Comparison of ENCODE assay signal across 9 cellular contexts in the genomic region with DNA sequence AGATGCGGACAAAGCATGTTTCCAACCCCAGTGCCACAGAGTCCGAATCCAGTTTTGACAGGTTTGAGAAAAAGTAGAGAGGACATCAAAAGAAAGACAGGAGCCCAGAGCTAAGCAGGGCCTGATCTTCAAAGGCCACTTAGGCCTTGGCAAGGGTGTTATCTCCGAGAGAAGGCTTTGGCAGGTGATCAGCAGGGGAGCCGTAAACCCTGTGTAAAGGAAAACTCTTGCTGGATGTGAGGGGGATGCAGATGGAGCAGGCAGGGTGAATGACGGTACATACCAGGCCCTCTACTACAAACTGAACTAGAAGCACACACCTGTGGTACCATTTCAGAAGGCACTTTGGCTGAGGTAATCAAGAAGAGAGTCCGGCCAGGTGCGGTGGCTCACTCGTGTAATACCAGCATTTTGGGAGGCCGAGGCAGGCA. TPM values are rescaled to one million over a fixed set of nuclear protein-coding genes. Genes with fewer than 3 reads are reported as not detected.
DNase-seq lines count a peak whose midpoint lies in the region; ATAC-seq and TF ChIP-seq lines count a peak whose summit lies in the region.
"Had no signal": no experiment of that assay in that cellular context is flagged by ENCODE, and none has a peak within 500 bp of the region (broad histone marks: within the 10 kb centered on the region; RNA-seq: fewer than 3 reads in every experiment).

No MANE protein-coding gene starts in this region.

- H3K4me1 ChIP-seq in hepatocyte (ENCODE audit: insufficient read depth) = peaks cover 19% of the 10 kb centered on the region

- H3K9me3 Mint-ChIP-seq in T-cell = no peaks in the 10 kb centered on the region
- H3K9me3 Mint-ChIP-seq in stimulated activated naive B cell treated with anti-CD40 and anti-IgM and Interleukin-4, amounts not matched to agents 10 μg/mL and 1 μg/mL and 100 μg/mL, for 72 hours = no peaks in the 10 kb centered on the region

- DNase-seq in NCI-H82 (lab: John Stamatoyannopoulos, UW) (peak; percentile 42), NCI-H82 treated with DMSO at 0.1 percent for 48 hours (lab: John Stamatoyannopoulos, UW; ENCODE audit: unreplicated experiment) (no peak), T-cell (no peak), hepatocyte (ENCODE audit: low spot score) (no peak), HuH-7 (ENCODE audit: low spot score) (no peak), SW 1271 (lab: John Stamatoyannopoulos, UW) (no peak)
- DNase-seq in stimulated activated naive B cell treated with anti-CD40 and anti-IgM and Interleukin-4, amounts not matched to agents 10 μg/mL and 1 μg/mL and 100 μg/mL, for 72 hours = no peak

- H3K36me3 Mint-ChIP-seq in T-cell = peaks cover 28% of the 10 kb centered on the region
- H3K36me3 Mint-ChIP-seq in stimulated activated naive B cell treated with anti-CD40 and anti-IgM and Interleukin-4, amounts not matched to agents 10 μg/mL and 1 μg/mL and 100 μg/mL, for 72 hours = peaks cover 40 to 41% of the 10 kb centered on the region in 2 donors

- CTCF ChIA-PET in T-cell (lab: Charles Lee) = no interaction called here

- H3K4me2 ChIP-seq in hepatocyte = peak overlapping the region; percentile 90

- peak overlapping the region; percentile 60 for H2AFZ ChIP-seq in hepatocyte

- peaks cover 31% of the 10 kb centered on the region for H4K20me1 ChIP-seq in hepatocyte (ENCODE audit: insufficient read depth, poor library complexity, severe bottlenecking)

- peaks cover 43% of the 10 kb centered on the region for H3K79me2 ChIP-seq in hepatocyte

- POLR2A ChIA-PET in T-cell (lab: Charles Lee) = interaction anchor here in 1 of 2 donors (0.5 to 2.1 kb wide), 2 partner anchors 11 to 1140 kb away, joined by 5 to 19 read pairs; no protein-coding TSS in a partner anchor

- no peaks in the 10 kb centered on the region for H3K9me2 ChIP-seq in hepatocyte (replicated peaks; ENCODE audit: insufficient read depth)

- peak overlapping the region; percentile 96 for H3K27ac ChIP-seq in hepatocyte

- H3K9me3 ChIP-seq in hepatocyte (ENCODE audit: low read depth) = no peaks in the 10 kb centered on the region

- WGBS in hepatocyte (ENCODE audit: low lambda C conversion rate, missing lambda C conversion rate) = 87% methylated on average over 9 of the region's 9 CpGs

- peaks cover 31 to 43% (median 39%) of the 10 kb centered on the region in 3 donors for H3K4me1 Mint-ChIP-seq in T-cell
- H3K4me1 Mint-ChIP-seq in stimulated activated naive B cell treated with anti-CD40 and anti-IgM and Interleukin-4, amounts not matched to agents 10 μg/mL and 1 μg/mL and 100 μg/mL, for 72 hours = peaks cover 24 to 51% of the 10 kb centered on the region in 2 donors

- H3K27me3 Mint-ChIP-seq in T-cell = no peaks in the 10 kb centered on the region
- H3K27me3 Mint-ChIP-seq in stimulated activated naive B cell treated with anti-CD40 and anti-IgM and Interleukin-4, amounts not matched to agents 10 μg/mL and 1 μg/mL and 100 μg/mL, for 72 hours = no peaks in the 10 kb centered on the region

- peaks cover 17% of the 10 kb centered on the region for H3K36me3 ChIP-seq in hepatocyte (replicated peaks; ENCODE audit: insufficient read depth, low read depth)

- no peaks in the 10 kb centered on the region for H3K27me3 ChIP-seq in hepatocyte

- no peak overlapping the region for H3K4me3 ChIP-seq in hepatocyte

- H3K4me3 Mint-ChIP-seq in T-cell = peak overlapping the region; percentile 93 to 97 (median 96)
- peak overlapping the region; percentile 97 to 99 for H3K4me3 Mint-ChIP-seq in stimulated activated naive B cell treated with anti-CD40 and anti-IgM and Interleukin-4, amounts not matched to agents 10 μg/mL and 1 μg/mL and 100 μg/mL, for 72 hours

- H3K27ac Mint-ChIP-seq in T-cell = peak overlapping the region; percentile 97 to 99
- peak overlapping the region; percentile 99 for H3K27ac Mint-ChIP-seq in stimulated activated naive B cell treated with anti-CD40 and anti-IgM and Interleukin-4, amounts not matched to agents 10 μg/mL and 1 μg/mL and 100 μg/mL, for 72 hours

- no peak for TF ChIP-seq CTCF in hepatocyte (IDR thresholded peaks at IDR 0.05; ENCODE audit: poor library complexity)

- ATAC-seq in T-cell (replicated peaks in 1 of 4) (no peak), HG03039 (IDR thresholded peaks at IDR 0.05; ENCODE audit: unreplicated experiment) (no peak)
- ATAC-seq in stimulated activated naive B cell treated with anti-CD40 and anti-IgM and Interleukin-4, amounts not matched to agents 10 μg/mL and 1 μg/mL and 100 μg/mL, for 72 hours (replicated peaks) = no peak

RNA-seq across cellular contexts. Expression of gene HNRNPH1, which starts 1.4 kb away (rescaled TPM):
- total RNA-seq in T-cell = 1,000 to 10,000 TPM; 1,278 to 2,165 (median 1,301) TPM
- total RNA-seq in hepatocyte = 392 and 485 TPM in 2 replicates
- polyA plus RNA-seq in hepatocyte = 99.9 and 123 TPM in 2 replicates

RNA-seq across cellular contexts. Expression of gene CBY3, which starts 56.0 kb away (rescaled TPM):
- total RNA-seq in T-cell (under 1 TPM in 3 of 5 donors, not detected in 2; 0.50 to 0.66 (median 0.57) TPM), hepatocyte (not detected in 2 replicates)
- not detected in 2 replicates for polyA plus RNA-seq in hepatocyte
- polyA plus RNA-seq: BJ had no signal
